In the genomic region with DNA sequence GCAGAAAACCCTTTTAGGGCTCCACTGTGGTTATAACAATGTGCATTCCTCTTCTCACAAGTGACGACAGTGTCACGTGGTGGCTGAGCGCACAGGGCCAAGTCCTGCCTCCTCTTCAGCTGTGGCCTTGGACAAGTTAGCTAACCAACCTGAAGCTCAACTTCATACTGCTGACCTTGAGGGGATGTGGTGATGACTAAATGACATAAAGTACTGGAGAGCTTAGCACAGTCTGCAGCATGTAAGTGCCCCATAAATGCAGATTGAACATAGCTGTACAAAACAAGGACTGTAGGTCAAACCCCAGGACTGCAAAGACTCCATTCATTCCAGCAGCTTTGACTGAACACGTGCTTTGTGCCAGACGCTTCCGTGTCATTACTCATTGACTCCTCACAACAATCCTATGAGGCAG, we compare ENCODE assay signal across 1 cellular context.
TF ChIP-seq lines count a peak whose summit lies in the region.

No MANE protein-coding gene starts in this region.

TF ChIP-seq in HepG2, 621 proteins besides CTCF, POLR2A, EP300 and RAD21:
- TF ChIP-seq, protein P1, sequence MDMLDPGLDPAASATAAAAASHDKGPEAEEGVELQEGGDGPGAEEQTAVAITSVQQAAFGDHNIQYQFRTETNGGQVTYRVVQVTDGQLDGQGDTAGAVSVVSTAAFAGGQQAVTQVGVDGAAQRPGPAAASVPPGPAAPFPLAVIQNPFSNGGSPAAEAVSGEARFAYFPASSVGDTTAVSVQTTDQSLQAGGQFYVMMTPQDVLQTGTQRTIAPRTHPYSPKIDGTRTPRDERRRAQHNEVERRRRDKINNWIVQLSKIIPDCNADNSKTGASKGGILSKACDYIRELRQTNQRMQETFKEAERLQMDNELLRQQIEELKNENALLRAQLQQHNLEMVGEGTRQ (IDR thresholded peaks at IDR 0.05; ENCODE audit: low read depth, low read length) = peak; percentile 73
- TF ChIP-seq, protein P1 (CRISPR knock-in tag; IDR thresholded peaks at IDR 0.05; ENCODE audit: borderline replicate concordance) = peak; percentile 75; the same call in 1 of the 2 replicates
- TF ChIP-seq, protein P2, sequence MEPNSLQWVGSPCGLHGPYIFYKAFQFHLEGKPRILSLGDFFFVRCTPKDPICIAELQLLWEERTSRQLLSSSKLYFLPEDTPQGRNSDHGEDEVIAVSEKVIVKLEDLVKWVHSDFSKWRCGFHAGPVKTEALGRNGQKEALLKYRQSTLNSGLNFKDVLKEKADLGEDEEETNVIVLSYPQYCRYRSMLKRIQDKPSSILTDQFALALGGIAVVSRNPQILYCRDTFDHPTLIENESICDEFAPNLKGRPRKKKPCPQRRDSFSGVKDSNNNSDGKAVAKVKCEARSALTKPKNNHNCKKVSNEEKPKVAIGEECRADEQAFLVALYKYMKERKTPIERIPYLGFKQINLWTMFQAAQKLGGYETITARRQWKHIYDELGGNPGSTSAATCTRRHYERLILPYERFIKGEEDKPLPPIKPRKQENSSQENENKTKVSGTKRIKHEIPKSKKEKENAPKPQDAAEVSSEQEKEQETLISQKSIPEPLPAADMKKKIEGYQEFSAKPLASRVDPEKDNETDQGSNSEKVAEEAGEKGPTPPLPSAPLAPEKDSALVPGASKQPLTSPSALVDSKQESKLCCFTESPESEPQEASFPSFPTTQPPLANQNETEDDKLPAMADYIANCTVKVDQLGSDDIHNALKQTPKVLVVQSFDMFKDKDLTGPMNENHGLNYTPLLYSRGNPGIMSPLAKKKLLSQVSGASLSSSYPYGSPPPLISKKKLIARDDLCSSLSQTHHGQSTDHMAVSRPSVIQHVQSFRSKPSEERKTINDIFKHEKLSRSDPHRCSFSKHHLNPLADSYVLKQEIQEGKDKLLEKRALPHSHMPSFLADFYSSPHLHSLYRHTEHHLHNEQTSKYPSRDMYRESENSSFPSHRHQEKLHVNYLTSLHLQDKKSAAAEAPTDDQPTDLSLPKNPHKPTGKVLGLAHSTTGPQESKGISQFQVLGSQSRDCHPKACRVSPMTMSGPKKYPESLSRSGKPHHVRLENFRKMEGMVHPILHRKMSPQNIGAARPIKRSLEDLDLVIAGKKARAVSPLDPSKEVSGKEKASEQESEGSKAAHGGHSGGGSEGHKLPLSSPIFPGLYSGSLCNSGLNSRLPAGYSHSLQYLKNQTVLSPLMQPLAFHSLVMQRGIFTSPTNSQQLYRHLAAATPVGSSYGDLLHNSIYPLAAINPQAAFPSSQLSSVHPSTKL (CRISPR knock-in tag; IDR thresholded peaks at IDR 0.05) = peak; percentile 28; the same call in 1 of the 2 replicates
- TF ChIP-seq ZBTB21 (CRISPR knock-in tag; IDR thresholded peaks at IDR 0.05) (peak; percentile 71; the same call in 1 of the 2 replicates), CREB1 (IDR thresholded peaks at IDR 0.05) (peak; percentile 34; the same call in 1 of the 2 replicates), CREB1 (CRISPR knock-in tag; IDR thresholded peaks at IDR 0.05) (no peak), PCBP1 (IDR thresholded peaks at IDR 0.05; ENCODE audit: borderline replicate concordance, low read depth, low read length) (no peak), RAD51 (IDR thresholded peaks at IDR 0.05; ENCODE audit: borderline replicate concordance) (peak; percentile 50; the same call in 1 of the 2 replicates)
- TF ChIP-seq, protein P3, sequence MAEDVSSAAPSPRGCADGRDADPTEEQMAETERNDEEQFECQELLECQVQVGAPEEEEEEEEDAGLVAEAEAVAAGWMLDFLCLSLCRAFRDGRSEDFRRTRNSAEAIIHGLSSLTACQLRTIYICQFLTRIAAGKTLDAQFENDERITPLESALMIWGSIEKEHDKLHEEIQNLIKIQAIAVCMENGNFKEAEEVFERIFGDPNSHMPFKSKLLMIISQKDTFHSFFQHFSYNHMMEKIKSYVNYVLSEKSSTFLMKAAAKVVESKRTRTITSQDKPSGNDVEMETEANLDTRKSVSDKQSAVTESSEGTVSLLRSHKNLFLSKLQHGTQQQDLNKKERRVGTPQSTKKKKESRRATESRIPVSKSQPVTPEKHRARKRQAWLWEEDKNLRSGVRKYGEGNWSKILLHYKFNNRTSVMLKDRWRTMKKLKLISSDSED (CRISPR knock-in tag; IDR thresholded peaks at IDR 0.05) = no peak
